Comparison of ENCODE assay signal across 8 cellular contexts in the genomic region with DNA sequence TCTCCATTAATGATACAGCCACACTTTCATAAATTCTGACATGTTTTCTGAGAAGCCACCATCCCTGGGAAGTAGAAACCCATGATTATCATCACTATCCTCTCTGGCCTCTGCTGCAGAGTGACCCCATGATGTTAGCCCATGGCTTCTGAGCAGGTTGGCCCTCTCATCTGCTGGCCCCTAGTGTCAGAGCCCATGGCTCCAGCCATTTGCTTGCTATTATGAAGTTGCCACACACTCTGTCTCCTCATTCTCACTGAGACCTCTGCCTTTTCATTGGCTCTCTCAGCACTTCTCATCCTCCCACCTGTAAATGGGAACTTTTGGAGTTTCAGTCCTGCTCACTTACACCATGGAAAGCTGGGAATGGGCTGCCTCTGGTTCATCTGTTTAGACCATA.
"Had no signal": no experiment of that assay in that cellular context is flagged by ENCODE, and none has a peak within 500 bp of the region (broad histone marks: within the 10 kb centered on the region; RNA-seq: fewer than 3 reads in every experiment).

No MANE protein-coding gene starts in this region.

- H3K4me2 ChIP-seq: GM23338 had no signal

- DNase-seq: H7, HFFc6, IMR-90 had no signal

- H3K4me3 ChIP-seq: GM23338, HAP-1, K562 had no signal

- H3K9me3 ChIP-seq: HAP-1 had no signal

- FAIRE-seq: K562 had no signal

- H2AFZ ChIP-seq: GM23338 had no signal

- H3K9me3 Mint-ChIP-seq: GM23338, HFFc6 had no signal

- H3K36me3 ChIP-seq: HAP-1 had no signal

- H3K4me3 Mint-ChIP-seq: GM23338, HFFc6 had no signal

- H3K27ac ChIP-seq: HL-60 had no signal

- H3K27ac Mint-ChIP-seq: GM23338, HFFc6 had no signal

- ATAC-seq: GM23338, HCT116, K562 had no signal
